ENCODE assay signal across 8 cellular contexts in genomic region chr15:42549052-42549491, GRCh38. TPM values are rescaled to one million over a fixed set of nuclear protein-coding genes. Genes with fewer than 3 reads are reported as not detected.
A peak's percentile ranks its signal among the peaks of the same experiment; 100 is the strongest.
DNase-seq lines count a peak whose midpoint lies in the region; ATAC-seq, FAIRE-seq and TF ChIP-seq lines count a peak whose summit lies in the region.

No MANE protein-coding gene starts in this region.

- FAIRE-seq in RCC 7860 (lab: Jason Lieb, UNC), result no peak

- H3K27ac Mint-ChIP-seq in type B pancreatic cell, result peak overlapping the region; percentile 96

- H3K27me3 Mint-ChIP-seq in type B pancreatic cell, result no peaks in the 10 kb centered on the region

- ATAC-seq in GM18511 (IDR thresholded peaks at IDR 0.05; ENCODE audit: unreplicated experiment) (peak; percentile 37), HG03175 (IDR thresholded peaks at IDR 0.05; ENCODE audit: unreplicated experiment) (peak; percentile 42)

- H3K4me3 Mint-ChIP-seq in type B pancreatic cell, result peak overlapping the region; percentile 97

- H3K27ac ChIP-seq in C4-2B, result peak overlapping the region; percentile 82

- H3K36me3 Mint-ChIP-seq in type B pancreatic cell, result peaks cover 4% of the 10 kb centered on the region

- no peak for TF ChIP-seq CTCF in C4-2B (conservative IDR thresholded peaks at IDR 0.05)
- TF ChIP-seq CTCF in type B pancreatic cell (conservative IDR thresholded peaks at IDR 0.05), result no peak

- DNase-seq in RCC 7860 (ENCODE audit: low spot score), result peak; percentile 18
- DNase-seq in dermis microvascular lymphatic vessel endothelial cell (ENCODE audit: low read depth in 2 of 2), result peak; percentile 24 to 59
- DNase-seq in lung microvascular endothelial cell (ENCODE audit: low read depth in 2 of 2), result peak; percentile 46 to 52
- no peak for DNase-seq in type B pancreatic cell (ENCODE audit: extremely low spot score, unreplicated experiment)
- no peak for DNase-seq in SK-N-DZ (ENCODE audit: low spot score)

- peaks cover 31% of the 10 kb centered on the region for H3K4me1 Mint-ChIP-seq in type B pancreatic cell (ENCODE audit: unreplicated experiment)

- no peaks in the 10 kb centered on the region for H3K9me3 Mint-ChIP-seq in type B pancreatic cell

RNA-seq across cellular contexts. Expression of gene HAUS2, which starts 0.4 kb away (rescaled TPM):
- 18.1 and 26.8 TPM in 2 replicates for total RNA-seq in dermis microvascular lymphatic vessel endothelial cell
- total RNA-seq in lung microvascular endothelial cell, result 17.5 and 17.9 TPM in 2 replicates
- total RNA-seq in type B pancreatic cell (ENCODE audit: low replicate concordance), result 17.3 and 23.2 TPM in 2 replicates
- polyA plus RNA-seq in SK-N-DZ (2014; cell fraction: cytosol; rRNA removed), result 76.8 and 142 TPM in 2 replicates
- polyA plus RNA-seq in SK-N-DZ (2014; cell fraction: nucleus; rRNA removed), result 31.8 and 39.3 TPM in 2 replicates

RNA-seq across cellular contexts. Expression of gene LRRC57, which starts 0.5 kb away (rescaled TPM):
- total RNA-seq in dermis microvascular lymphatic vessel endothelial cell, result 12.2 and 16.6 TPM in 2 replicates
- total RNA-seq in lung microvascular endothelial cell, result 12.4 and 15.3 TPM in 2 replicates
- total RNA-seq in type B pancreatic cell (ENCODE audit: low replicate concordance), result 29.0 and 36.3 TPM in 2 replicates
- 17.1 and 26.6 TPM in 2 replicates for polyA plus RNA-seq in SK-N-DZ (2014; cell fraction: cytosol; rRNA removed)
- 10.2 and 10.6 TPM in 2 replicates for polyA plus RNA-seq in SK-N-DZ (2014; cell fraction: nucleus; rRNA removed)

RNA-seq across cellular contexts. Expression of gene STARD9, which starts 26.3 kb away (rescaled TPM):
- total RNA-seq in dermis microvascular lymphatic vessel endothelial cell, result 4.0 and 8.0 TPM in 2 replicates
- total RNA-seq in lung microvascular endothelial cell, result 3.5 and 9.3 TPM in 2 replicates
- total RNA-seq in type B pancreatic cell (ENCODE audit: low replicate concordance), result 1.2 and 13.7 TPM in 2 replicates
- 7.2 and 8.7 TPM in 2 replicates for polyA plus RNA-seq in SK-N-DZ (2014; cell fraction: cytosol; rRNA removed)
- polyA plus RNA-seq in SK-N-DZ (2014; cell fraction: nucleus; rRNA removed), result 40.5 and 66.8 TPM in 2 replicates

RNA-seq across cellular contexts. Expression of gene SNAP23, which starts 53.6 kb away (rescaled TPM):
- total RNA-seq in dermis microvascular lymphatic vessel endothelial cell (149 and 154 TPM in 2 replicates), lung microvascular endothelial cell (148 and 150 TPM in 2 replicates), type B pancreatic cell (ENCODE audit: low replicate concordance) (62.8 and 68.4 TPM in 2 replicates)
- 33.6 and 37.7 TPM in 2 replicates for polyA plus RNA-seq in SK-N-DZ (2014; cell fraction: cytosol; rRNA removed)
- polyA plus RNA-seq in SK-N-DZ (2014; cell fraction: nucleus; rRNA removed), result 34.8 and 35.9 TPM in 2 replicates

RNA-seq across cellular contexts. Expression of gene ZNF106, which starts 58.1 kb away (rescaled TPM):
- total RNA-seq in dermis microvascular lymphatic vessel endothelial cell, result 30.5 and 30.6 TPM in 2 replicates
- total RNA-seq in lung microvascular endothelial cell, result 28.1 and 30.2 TPM in 2 replicates
- total RNA-seq in type B pancreatic cell (ENCODE audit: low replicate concordance), result 44.5 and 52.4 TPM in 2 replicates
- polyA plus RNA-seq in SK-N-DZ (2014; cell fraction: cytosol; rRNA removed), result 15.0 and 16.7 TPM in 2 replicates
- 6.4 and 7.6 TPM in 2 replicates for polyA plus RNA-seq in SK-N-DZ (2014; cell fraction: nucleus; rRNA removed)

Comparison
In these comparisons a context has a peak if more than half of its experiments do, and no peak if none do; other contexts are left out.
1. DNase-seq: peak in RCC 7860 (single experiment), dermis microvascular lymphatic vessel endothelial cell (2 of 2) and lung microvascular endothelial cell (2 of 2); none in type B pancreatic cell (single experiment) and SK-N-DZ (single experiment).